15 cellular contexts compared by ENCODE assay signal in genomic region chr7:47415289-47416212, GRCh38.
"Had no signal": no experiment of that assay in that cellular context is flagged by ENCODE, and none has a peak within 500 bp of the region (broad histone marks: within the 10 kb centered on the region; RNA-seq: fewer than 3 reads in every experiment).

No MANE protein-coding gene starts in this region.

- H3K27me3 Mint-ChIP-seq: stimulated activated naive B cell treated with anti-CD40 and anti-IgM and Interleukin-4, amounts not matched to agents 10 μg/mL and 1 μg/mL and 100 μg/mL, for 72 hours had no signal

- ATAC-seq: activated naive CD4-positive, alpha-beta T cell treated with anti-CD3 and anti-CD28 coated beads, Interleukin-2, amount 50 U/mL, for 72 hours; foreskin keratinocyte; stimulated activated naive B cell treated with anti-CD40 and anti-IgM and Interleukin-4, amounts not matched to agents 10 μg/mL and 1 μg/mL and 100 μg/mL, for 72 hours had no signal

- H3K9me3 ChIP-seq: tibial nerve, vagina had no signal

- H3K4me1 ChIP-seq: foreskin keratinocyte, vagina had no signal

- H3K4me3 Mint-ChIP-seq: stimulated activated naive B cell treated with anti-CD40 and anti-IgM and Interleukin-4, amounts not matched to agents 10 μg/mL and 1 μg/mL and 100 μg/mL, for 72 hours had no signal

- H3K4me3 ChIP-seq: tibial nerve, vagina had no signal

- H3K27me3 ChIP-seq: foreskin keratinocyte, tibial nerve, vagina had no signal

- H3K9me3 Mint-ChIP-seq: stimulated activated naive B cell treated with anti-CD40 and anti-IgM and Interleukin-4, amounts not matched to agents 10 μg/mL and 1 μg/mL and 100 μg/mL, for 72 hours had no signal

- H3K27ac ChIP-seq: foreskin keratinocyte, vagina had no signal

- DNase-seq: activated CD4-positive, alpha-beta T cell treated with anti-CD3 and anti-CD28 coated beads for 1 hour; activated CD4-positive, alpha-beta T cell treated with anti-CD3 and anti-CD28 coated beads, Interleukin-2, amount 50 U/mL, for 4 hours; caudate nucleus; cortex of kidney; effector CD8-positive, alpha-beta T cell; foreskin keratinocyte; glutamatergic neuron; kidney glomerular epithelial cell; retina; stimulated activated CD4-positive, alpha-beta T cell treated with anti-CD3 and anti-CD28 coated beads, Interleukin-2, amount 100 ng/mL, for 48 hours; stimulated activated naive B cell treated with anti-CD40 and anti-IgM and Interleukin-4, amounts not matched to agents 10 μg/mL and 1 μg/mL and 100 μg/mL, for 72 hours; substantia nigra had no signal

- H3K36me3 ChIP-seq: vagina had no signal

- H3K27ac Mint-ChIP-seq: activated naive CD4-positive, alpha-beta T cell treated with anti-CD3 and anti-CD28 coated beads, Interleukin-2, amount 50 U/mL, for 72 hours; stimulated activated naive B cell treated with anti-CD40 and anti-IgM and Interleukin-4, amounts not matched to agents 10 μg/mL and 1 μg/mL and 100 μg/mL, for 72 hours had no signal

- H3K36me3 Mint-ChIP-seq: activated naive CD4-positive, alpha-beta T cell treated with anti-CD3 and anti-CD28 coated beads, Interleukin-2, amount 50 U/mL, for 72 hours had no signal
